In genomic region chr14:64541971-64542838, GRCh38 we compare ENCODE assay signal across 9 cellular contexts. TPM values are rescaled to one million over a fixed set of nuclear protein-coding genes. Genes with fewer than 3 reads are reported as not detected.
DNase-seq lines count a peak whose midpoint lies in the region; ATAC-seq and TF ChIP-seq lines count a peak whose summit lies in the region.
"Had no signal": no experiment of that assay in that cellular context is flagged by ENCODE, and none has a peak within 500 bp of the region (broad histone marks: within the 10 kb centered on the region; RNA-seq: fewer than 3 reads in every experiment).

No MANE protein-coding gene starts in this region.

- H3K9me3 ChIP-seq in BLaER1, result peaks cover 23% of the 10 kb centered on the region
- peaks cover 10% of the 10 kb centered on the region for H3K9me3 ChIP-seq in osteoblast (ENCODE audit: low read depth, low read length)

- H3K36me3 ChIP-seq in BLaER1 (no peaks in the 10 kb centered on the region), osteoblast (ENCODE audit: insufficient read depth, low read length) (no peaks in the 10 kb centered on the region)

- ATAC-seq in GM19395 (IDR thresholded peaks at IDR 0.05; ENCODE audit: unreplicated experiment), result no peak
- no peak for ATAC-seq in GM18520 (IDR thresholded peaks at IDR 0.05; ENCODE audit: unreplicated experiment)

- no peak overlapping the region for H3K27ac Mint-ChIP-seq in T-helper 1 cell treated with Interleukin-12 subunit alpha and Interleukin-12 subunit beta and Interleukin-4 antibody, amounts not matched to agents 30 μg/mL and 1 μg/mL, for 36 hours

- H2AFZ ChIP-seq in osteoblast (ENCODE audit: low read length), result peak overlapping the region; percentile 6

- H3K4me1 Mint-ChIP-seq in T-helper 1 cell treated with Interleukin-12 subunit alpha and Interleukin-12 subunit beta and Interleukin-4 antibody, amounts not matched to agents 30 μg/mL and 1 μg/mL, for 36 hours (ENCODE audit: low read depth), result peaks cover 34% of the 10 kb centered on the region

- peaks cover 52% of the 10 kb centered on the region for H3K27me3 Mint-ChIP-seq in T-helper 1 cell treated with Interleukin-12 subunit alpha and Interleukin-12 subunit beta and Interleukin-4 antibody, amounts not matched to agents 30 μg/mL and 1 μg/mL, for 36 hours (ENCODE audit: low read depth)

- no peak overlapping the region for H3K9ac ChIP-seq in BLaER1

- H3K36me3 Mint-ChIP-seq in T-helper 1 cell treated with Interleukin-12 subunit alpha and Interleukin-12 subunit beta and Interleukin-4 antibody, amounts not matched to agents 30 μg/mL and 1 μg/mL, for 36 hours (ENCODE audit: low read depth), result peaks cover 24% of the 10 kb centered on the region

- peaks cover 18% of the 10 kb centered on the region for H3K9me3 Mint-ChIP-seq in T-helper 1 cell treated with Interleukin-12 subunit alpha and Interleukin-12 subunit beta and Interleukin-4 antibody, amounts not matched to agents 30 μg/mL and 1 μg/mL, for 36 hours

- no peaks in the 10 kb centered on the region for H3K27me3 ChIP-seq in BLaER1
- H3K27me3 ChIP-seq in osteoblast (ENCODE audit: insufficient read depth, low read length), result peaks cover 20% of the 10 kb centered on the region

- DNase-seq in epithelial cell of proximal tubule (ENCODE audit: low read depth) (no peak), osteoblast (ENCODE audit: insufficient read length, low spot score, missing footprints) (no peak), UCSD-AML1 (lab: John Stamatoyannopoulos, UW; ENCODE audit: unreplicated experiment) (no peak), NCI-H1105 treated with DMSO at 0.1 percent for 48 hours (lab: John Stamatoyannopoulos, UW) (no peak)

- H3K4me1 ChIP-seq in BLaER1 (peaks cover 10% of the 10 kb centered on the region), osteoblast (ENCODE audit: insufficient read depth, low read length) (peaks cover 5% of the 10 kb centered on the region)

- H3K27ac ChIP-seq in BLaER1 (no peak overlapping the region), osteoblast (ENCODE audit: low read depth, low read length) (no peak overlapping the region)

- no peaks in the 10 kb centered on the region for H3K79me2 ChIP-seq in osteoblast (ENCODE audit: insufficient read depth, low read length)

- H3K4me3 Mint-ChIP-seq in T-helper 1 cell treated with Interleukin-12 subunit alpha and Interleukin-12 subunit beta and Interleukin-4 antibody, amounts not matched to agents 30 μg/mL and 1 μg/mL, for 36 hours, result peak overlapping the region; percentile 83

- H3K4me3 ChIP-seq in BLaER1, result 0 out of 2 replicates have a peak overlapping the region, but pooled peaks have one; percentile 70
- H3K4me3 ChIP-seq in epithelial cell of proximal tubule (ENCODE audit: low read depth, low read length), result peak overlapping the region; percentile 52
- H3K4me3 ChIP-seq in osteoblast (ENCODE audit: insufficient read depth, low read length), result peak overlapping the region; percentile 53

- H4K20me1 ChIP-seq in BLaER1, result no peaks in the 10 kb centered on the region
- no peaks in the 10 kb centered on the region for H4K20me1 ChIP-seq in osteoblast (ENCODE audit: insufficient read depth, low read length)

- TF ChIP-seq CTCF in epithelial cell of proximal tubule (conservative IDR thresholded peaks at IDR 0.05; ENCODE audit: low read depth, low read length) (no peak), osteoblast (IDR thresholded peaks at IDR 0.05; ENCODE audit: extremely low read depth, low read depth, low read length) (no peak)

- no peak overlapping the region for H3K4me2 ChIP-seq in BLaER1
- peak overlapping the region; percentile 39 for H3K4me2 ChIP-seq in osteoblast (ENCODE audit: insufficient read depth, low read length)

RNA-seq across cellular contexts. Expression of gene HSPA2, which starts 1.7 kb away (rescaled TPM):
- total RNA-seq in epithelial cell of proximal tubule, result 23.9 and 25.6 TPM in 2 replicates
- 1.8 and 4.0 TPM in 2 replicates for total RNA-seq in osteoblast

RNA-seq across cellular contexts. Expression of gene PPP1R36, which starts 7.6 kb away (rescaled TPM):
- total RNA-seq in epithelial cell of proximal tubule (0.12 and 1.8 TPM in 2 replicates), osteoblast (0.88 and 1.1 TPM in 2 replicates)
- total RNA-seq: SK-MEL-5 had no signal

RNA-seq across cellular contexts. Expression of gene ZBTB1, which starts 37.6 kb away (rescaled TPM):
- total RNA-seq in epithelial cell of proximal tubule, result 20.8 and 26.7 TPM in 2 replicates
- 60.4 and 67.7 TPM in 2 replicates for total RNA-seq in osteoblast

RNA-seq across cellular contexts. Expression of gene ZBTB25, which starts 38.6 kb away (rescaled TPM):
- total RNA-seq in epithelial cell of proximal tubule, result 2.4 and 2.6 TPM in 2 replicates
- total RNA-seq in osteoblast, result 9.8 and 10.6 TPM in 2 replicates
